Comparison of ENCODE assay signal across 9 cellular contexts in the genomic region with DNA sequence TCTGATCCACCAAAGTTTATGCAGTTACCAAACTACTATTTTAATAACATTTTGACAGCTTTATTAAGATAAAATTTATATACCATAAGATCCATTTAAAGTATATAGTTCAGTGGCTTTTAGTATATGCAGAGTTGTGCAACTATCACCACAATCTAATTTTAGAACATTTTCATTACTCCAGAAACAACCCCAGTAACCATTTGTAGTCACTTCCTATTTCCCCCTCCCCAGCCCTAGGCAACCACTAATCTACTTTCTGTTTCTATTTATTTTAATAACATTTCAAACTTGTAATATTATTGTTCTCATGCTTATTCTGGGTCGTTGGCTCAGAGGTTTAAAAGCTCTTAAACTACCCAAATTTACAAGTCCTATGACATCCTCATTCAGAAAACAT. TPM values are rescaled to one million over a fixed set of nuclear protein-coding genes. Genes with fewer than 3 reads are reported as not detected.
DNase-seq lines count a peak whose midpoint lies in the region; ATAC-seq and TF ChIP-seq lines count a peak whose summit lies in the region.
"Had no signal": no experiment of that assay in that cellular context is flagged by ENCODE, and none has a peak within 500 bp of the region (broad histone marks: within the 10 kb centered on the region; RNA-seq: fewer than 3 reads in every experiment).

No MANE protein-coding gene starts in this region.

- H3K9me1 ChIP-seq in IMR-90 (ENCODE audit: insufficient read depth, low read length) = no peaks in the 10 kb centered on the region

- no peak overlapping the region for H3K4ac ChIP-seq in IMR-90 (ENCODE audit: low read depth, low read length)

- H3K27me3 ChIP-seq in IMR-90 (ENCODE audit: control insufficient read depth, insufficient read depth, low read length) (no peaks in the 10 kb centered on the region), aorta (ENCODE audit: control insufficient read depth in 1 of 2, insufficient read depth in 2 of 2, low read length in 1 of 2) (no peaks in the 10 kb centered on the region), PC-9 (ENCODE audit: insufficient read depth, low read depth) (no peaks in the 10 kb centered on the region)
- H3K27me3 ChIP-seq: right lobe of liver had no signal

- H4K5ac ChIP-seq in IMR-90 (ENCODE audit: low read depth, low read length) = no peak overlapping the region

- H3K4me2 ChIP-seq in IMR-90 (ENCODE audit: low read depth, low read length) (peak overlapping the region; percentile 67; the same call in 1 of the 2 replicates), PC-9 (no peak overlapping the region)

- H3K9me3 ChIP-seq in IMR-90 (ENCODE audit: control insufficient read depth, insufficient read depth, low read length) (no peaks in the 10 kb centered on the region), aorta (ENCODE audit: control insufficient read depth, low read length) (no peaks in the 10 kb centered on the region), PC-9 (ENCODE audit: insufficient read depth, low read depth) (no peaks in the 10 kb centered on the region)
- H3K9me3 ChIP-seq: right lobe of liver had no signal

- H3K79me2 ChIP-seq in PC-9 (ENCODE audit: low read depth) = peaks cover 75% of the 10 kb centered on the region

- H3K36me3 ChIP-seq in IMR-90 (ENCODE audit: control insufficient read depth, insufficient read depth, low read length) (no peaks in the 10 kb centered on the region), aorta (ENCODE audit: control insufficient read depth in 1 of 2, insufficient read depth in 2 of 2, low read length in 1 of 2) (no peaks in the 10 kb centered on the region), PC-9 (ENCODE audit: low read depth) (peaks cover 20% of the 10 kb centered on the region)
- H3K36me3 ChIP-seq: right lobe of liver had no signal

- H2AFZ ChIP-seq in IMR-90 (replicated peaks; ENCODE audit: low read length, poor library complexity) (no peak overlapping the region), PC-9 (no peak overlapping the region)

- no peak overlapping the region for H2BK5ac ChIP-seq in IMR-90 (ENCODE audit: low read depth, low read length, poor library complexity, severe bottlenecking)

- no peak overlapping the region for H2BK20ac ChIP-seq in IMR-90 (ENCODE audit: low read depth, low read length)

- BruUV-seq in IMR-90 (replicated peaks; lab: Mats Ljungman, UMichigan) (no TSS peak), PC-9 (replicated peaks; lab: Mats Ljungman, UMichigan) (no TSS peak)

- DNase-seq in GF-D8 (lab: John Stamatoyannopoulos, UW) = peak; percentile 18
- DNase-seq in IMR-90 = peak; percentile 42
- DNase-seq in dermis blood vessel endothelial cell = peak; percentile 39
- DNase-seq in aorta = no peak
- DNase-seq in DMS153 treated with DMSO at 0.1 percent for 48 hours (lab: John Stamatoyannopoulos, UW; ENCODE audit: unreplicated experiment) = no peak
- DNase-seq in Ammon's horn (ENCODE audit: low spot score) = no peak
- no peak for DNase-seq in PC-9
- DNase-seq: right lobe of liver had no signal

- peaks cover 61% of the 10 kb centered on the region; the same call in 1 of the 2 replicates for H3F3A ChIP-seq in PC-9 (ENCODE audit: insufficient read depth, low read depth)

- peaks cover 5 to 11% of the 10 kb centered on the region in 2 experiments; a peak in 2 of 4 replicates for H3K79me1 ChIP-seq in IMR-90 (ENCODE audit: low read depth in 1 of 2, low read length in 2 of 2)

- H3K9me2 ChIP-seq in PC-9 (ENCODE audit: insufficient read depth) = no peaks in the 10 kb centered on the region

- in situ Hi-C loops in IMR-90 (cut with MboI; ENCODE audit: low sequenced_read_pairs) = no loop called here

- H3K23ac ChIP-seq in IMR-90 (ENCODE audit: low read depth, low read length) = no peak overlapping the region

- TF ChIP-seq CTCF in IMR-90 (conservative IDR thresholded peaks at IDR 0.05; ENCODE audit: low read depth, low read length) (no peak), PC-9 (conservative IDR thresholded peaks at IDR 0.05) (no peak)

- dilution Hi-C loops in IMR-90 (cut with HindIII; ENCODE audit: low sequenced_read_pairs, unreplicated experiment) = no loop called here

- no peak overlapping the region for H3K27ac ChIP-seq in IMR-90 (ENCODE audit: insufficient read depth, low read length)
- no peak overlapping the region for H3K27ac ChIP-seq in aorta (ENCODE audit: low read depth in 1 of 2, low read length in 2 of 2)
- no peak overlapping the region for H3K27ac ChIP-seq in PC-9
- H3K27ac ChIP-seq: right lobe of liver had no signal

- H4K20me1 ChIP-seq in IMR-90 (ENCODE audit: insufficient read depth, low read length) (peaks cover 14% of the 10 kb centered on the region; the same call in 1 of the 2 replicates), PC-9 (ENCODE audit: insufficient read depth) (peaks cover 10% of the 10 kb centered on the region; the same call in 1 of the 2 replicates)

- no peak for TF ChIP-seq RAD21 in IMR-90 (IDR thresholded peaks at IDR 0.05; ENCODE audit: low read length)

- CTCF ChIA-PET in IMR-90 (lab: Yijun Ruan, JAX) (no interaction called here), PC-9 (lab: Charles Lee) (no interaction called here)

- H3K18ac ChIP-seq in IMR-90 (ENCODE audit: low read depth, low read length) = no peak overlapping the region

- no peak overlapping the region for H2BK120ac ChIP-seq in IMR-90 (ENCODE audit: low read depth, low read length)

- no peaks in the 10 kb centered on the region for H3K4me1 ChIP-seq in IMR-90 (ENCODE audit: control insufficient read depth, insufficient read depth, low read length)
- H3K4me1 ChIP-seq in aorta (ENCODE audit: control insufficient read depth in 1 of 2, insufficient read depth in 2 of 2, low read length in 2 of 2) = no peaks in the 10 kb centered on the region
- peaks cover 43% of the 10 kb centered on the region for H3K4me1 ChIP-seq in PC-9 (replicated peaks; ENCODE audit: insufficient read depth)
- H3K4me1 ChIP-seq: right lobe of liver had no signal

- no peak overlapping the region for H3K4me3 ChIP-seq in IMR-90 (ENCODE audit: insufficient read depth, low read depth, low read length)
- H3K4me3 ChIP-seq in aorta (ENCODE audit: low read length in 2 of 2) = no peak overlapping the region
- H3K4me3 ChIP-seq in PC-9 = no peak overlapping the region
- H3K4me3 ChIP-seq: right lobe of liver had no signal

- no peak overlapping the region for H3K9ac ChIP-seq in IMR-90 (ENCODE audit: low read depth, low read length)

- TF ChIP-seq POLR2A in IMR-90 (IDR thresholded peaks at IDR 0.05; ENCODE audit: low read depth, low read length) = no peak

- WGBS in IMR-90 (ENCODE audit: extremely low coverage in 2 of 2, insufficient read length in 1 of 2), 2 experiments = no CpG with 5 or more reads among the region's 1 CpG
- WGBS in aorta, 2 donors = 0 to 8% methylated on average over 1 of the region's 1 CpG

- H3K14ac ChIP-seq in IMR-90 (replicated peaks; ENCODE audit: low read depth, low read length) = no peak overlapping the region

- H2BK15ac ChIP-seq in IMR-90 (ENCODE audit: low read depth, low read length) = no peak overlapping the region

- H4K91ac ChIP-seq in IMR-90 (ENCODE audit: insufficient read depth, low read depth, low read length) = no peak overlapping the region

- no peak overlapping the region for H4K8ac ChIP-seq in IMR-90 (ENCODE audit: low read depth in 2 of 2, low read length in 2 of 2)

- H3K56ac ChIP-seq in IMR-90 (ENCODE audit: extremely low read depth, insufficient read depth, low read length) = no peak overlapping the region

- intact Hi-C loops in IMR-90 (cut with micrococcal nuclease) (loop anchor here (2.0 kb wide), 1 partner anchor 45 kb away; no protein-coding TSS in a partner anchor), aorta (cut with DNase I) (no loop called here), PC-9 (cut with micrococcal nuclease; ENCODE audit: unreplicated experiment) (no loop called here)

- ATAC-seq in GM21515 (IDR thresholded peaks at IDR 0.05; ENCODE audit: unreplicated experiment) (peak; percentile 76), IMR-90 (ENCODE audit: low read depth) (peak; percentile 49), aorta (ENCODE audit: low FRiP score) (no peak)

- H2AK9ac ChIP-seq in IMR-90 (replicated peaks; ENCODE audit: low read depth, low read length, poor library complexity) = no peak overlapping the region

- POLR2A ChIA-PET in IMR-90 (lab: Charles Lee; ENCODE audit: unreplicated experiment) = no interaction called here
- POLR2A ChIA-PET in PC-9 (lab: Charles Lee; ENCODE audit: unreplicated experiment) = interaction anchor here (0.5 kb wide), 1 partner anchor 125 kb away, joined by 7 read pairs; no protein-coding TSS in a partner anchor

- no peak overlapping the region for H2AK5ac ChIP-seq in IMR-90 (ENCODE audit: low read depth, low read length)

TF ChIP-seq in IMR-90, 13 proteins besides CTCF, POLR2A, EP300 and RAD21:
- TF ChIP-seq MAFK (IDR thresholded peaks at IDR 0.05; ENCODE audit: low read depth, low read length) (no peak), CEBPB (IDR thresholded peaks at IDR 0.05; ENCODE audit: low read depth, low read length) (peak; percentile 85)
- TF ChIP-seq, protein P1, sequence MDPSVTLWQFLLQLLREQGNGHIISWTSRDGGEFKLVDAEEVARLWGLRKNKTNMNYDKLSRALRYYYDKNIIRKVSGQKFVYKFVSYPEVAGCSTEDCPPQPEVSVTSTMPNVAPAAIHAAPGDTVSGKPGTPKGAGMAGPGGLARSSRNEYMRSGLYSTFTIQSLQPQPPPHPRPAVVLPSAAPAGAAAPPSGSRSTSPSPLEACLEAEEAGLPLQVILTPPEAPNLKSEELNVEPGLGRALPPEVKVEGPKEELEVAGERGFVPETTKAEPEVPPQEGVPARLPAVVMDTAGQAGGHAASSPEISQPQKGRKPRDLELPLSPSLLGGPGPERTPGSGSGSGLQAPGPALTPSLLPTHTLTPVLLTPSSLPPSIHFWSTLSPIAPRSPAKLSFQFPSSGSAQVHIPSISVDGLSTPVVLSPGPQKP (IDR thresholded peaks at IDR 0.05; ENCODE audit: borderline replicate concordance, low read depth, low read length) = no peak

RNA-seq across cellular contexts. Expression of a gene that starts 18.3 kb away (rescaled TPM):
- 17.4 and 30.0 TPM in 2 replicates for total RNA-seq in IMR-90 (2012; rRNA removed)
- 8.1 and 8.9 TPM in 2 replicates for polyA plus RNA-seq in IMR-90 (2012; rRNA removed)
- polyA plus RNA-seq in IMR-90 (2012; cell fraction: cytosol; rRNA removed) = 3.2 and 5.2 TPM in 2 replicates
- polyA plus RNA-seq in IMR-90 (2012; cell fraction: nucleus; rRNA removed; ENCODE audit: low replicate concordance) = 3.6 and 14.6 TPM in 2 replicates
- 41.5 and 50.1 TPM in 2 replicates for total RNA-seq in dermis blood vessel endothelial cell
- 10 to 100 TPM; 50.4 to 50.7 TPM for total RNA-seq in aorta
- 1 to 10 TPM; 4.9 to 7.5 TPM for polyA plus RNA-seq in aorta
- 47.7 and 59.5 TPM in 2 replicates for total RNA-seq in PC-9 (2021)

Comparison
In these comparisons a context has a peak if more than half of its experiments do, and no peak if none do; other contexts are left out.
1. DNase-seq: peak in GF-D8 (single experiment), IMR-90 (single experiment) and dermis blood vessel endothelial cell (single experiment); none in aorta (0 of 2), DMS153 treated with DMSO at 0.1 percent for 48 hours (single experiment), Ammon's horn (single experiment) and PC-9 (0 of 2).